Comparison of ENCODE assay signal across 8 cellular contexts in genomic region chr2:85537600-85538506, GRCh38. TPM values are rescaled to one million over a fixed set of nuclear protein-coding genes. Genes with fewer than 3 reads are reported as not detected.
DNase-seq lines count a peak whose midpoint lies in the region; ATAC-seq and TF ChIP-seq lines count a peak whose summit lies in the region.

No MANE protein-coding gene starts in this region.

- DNase-seq in COLO668 (lab: John Stamatoyannopoulos, UW; ENCODE audit: unreplicated experiment) (peak; percentile 63), HK-2 (ENCODE audit: unreplicated experiment) (peak; percentile 63), Panc1 (ENCODE audit: low read depth, low spot score) (no peak), adipocyte (ENCODE audit: low read depth) (peak; percentile 54), heart left ventricle (peak; percentile 60 to 68 (median 64)), ovary (peak; percentile 58 to 74 (median 66))

- 4 to 8% (median 5%) methylated on average over 34 to 35 of the region's 35 CpGs for WGBS in heart left ventricle, 4 donors
- WGBS in ovary, 3 donors = 1 to 2% (median 1%) methylated on average over 34 to 35 of the region's 35 CpGs

- CTCF ChIA-PET in Panc1 (lab: Charles Lee) = interaction anchor here (0.5 to 2.3 kb wide), 2 partner anchors 118 to 234 kb away, joined by 3 to 11 read pairs; no protein-coding TSS in a partner anchor

- TF ChIP-seq CTCF in Panc1 (IDR thresholded peaks at IDR 0.05) = no peak
- TF ChIP-seq CTCF in heart left ventricle (IDR thresholded peaks at IDR 0.05) = peak in 2 of 12 donors; percentile 5 to 25
- no peak for TF ChIP-seq CTCF in ovary (IDR thresholded peaks at IDR 0.05)

- peak overlapping the region; percentile 99 to 100 for H3K4me3 ChIP-seq in Panc1 (ENCODE audit: low read depth in 2 of 2, low read length in 2 of 2)
- H3K4me3 ChIP-seq in adipocyte (ENCODE audit: low read length) = peak overlapping the region; percentile 98
- H3K4me3 ChIP-seq in heart left ventricle = peak overlapping the region; percentile 59 to 98 (median 90)
- peak overlapping the region; percentile 68 for H3K4me3 ChIP-seq in ovary

- POLR2A ChIA-PET in Panc1 (lab: Charles Lee) = interaction anchor here (0.6 to 3.0 kb wide), 9 partner anchors 14 to 118 kb away, joined by 3 to 16 read pairs (median 4); partner anchors contain the start of gene SH2D6

- peak overlapping the region; percentile 99 for H3K9ac ChIP-seq in adipocyte (ENCODE audit: low read length)

- H3K4me1 ChIP-seq in Panc1 (ENCODE audit: control insufficient read depth, insufficient read depth, low read length) = peaks cover 47% of the 10 kb centered on the region
- peaks cover 36% of the 10 kb centered on the region for H3K4me1 ChIP-seq in adipocyte (ENCODE audit: control insufficient read depth, insufficient read depth, low read length)
- peaks cover 0 to 46% (median 34%) of the 10 kb centered on the region in 12 donors for H3K4me1 ChIP-seq in heart left ventricle
- H3K4me1 ChIP-seq in ovary (ENCODE audit: insufficient read depth) = peaks cover 4% of the 10 kb centered on the region

- intact Hi-C loops in Panc1 (cut with micrococcal nuclease; ENCODE audit: unreplicated experiment) = loop anchor here (2.0 kb wide), 1 partner anchor 117 kb away; no protein-coding TSS in a partner anchor
- intact Hi-C loops in heart left ventricle (cut with DNase I) = loop anchor here in 8 of 10 donors (1.0 to 5.0 kb wide), 7 partner anchors 23 to 101 kb away; partner anchors contain the start of gene GGCX (in 1 of the 8)
- intact Hi-C loops in ovary (cut with DNase I) = loop anchor here in 2 of 4 donors (2.0 to 5.0 kb wide), 2 partner anchors 101 to 117 kb away; no protein-coding TSS in a partner anchor

- TF ChIP-seq POLR2A in heart left ventricle (IDR thresholded peaks at IDR 0.05) (no peak), ovary (IDR thresholded peaks at IDR 0.05) (peak; percentile 30)

- H3K9me3 ChIP-seq in Panc1 (ENCODE audit: control insufficient read depth, insufficient read depth, low read depth, low read length) = no peaks in the 10 kb centered on the region
- H3K9me3 ChIP-seq in adipocyte (ENCODE audit: control insufficient read depth, low read length) = no peaks in the 10 kb centered on the region
- no peaks in the 10 kb centered on the region for H3K9me3 ChIP-seq in heart left ventricle
- no peaks in the 10 kb centered on the region for H3K9me3 ChIP-seq in ovary

- ATAC-seq in Panc1 (peak; percentile 8; the same call in 1 of the 2 replicates), heart left ventricle (peak; percentile 3 to 51 (median 23)), HG03521 (IDR thresholded peaks at IDR 0.05; ENCODE audit: unreplicated experiment) (no peak), HG02571 (IDR thresholded peaks at IDR 0.05; ENCODE audit: unreplicated experiment) (no peak)

- in situ Hi-C loops in Panc1 (cut with HindIII; ENCODE audit: low pct_unique_long_range_greater_than_20kb, low sequenced_read_pairs) = loop anchor here (25.0 kb wide), 1 partner anchor 126 kb away; the partner anchor contains the start of genes CAPG and SH2D6

- peak overlapping the region; percentile 100 for H3K27ac ChIP-seq in Panc1 (ENCODE audit: low read length)
- H3K27ac ChIP-seq in heart left ventricle = peak overlapping the region; percentile 94 to 100 (median 99)
- peak overlapping the region; percentile 97 to 98 for H3K27ac ChIP-seq in ovary

- peaks cover 32% of the 10 kb centered on the region for H3K36me3 ChIP-seq in Panc1 (ENCODE audit: control insufficient read depth, insufficient read depth, low read length)
- H3K36me3 ChIP-seq in adipocyte (ENCODE audit: control insufficient read depth, insufficient read depth, low read length, severe bottlenecking) = peaks cover 23% of the 10 kb centered on the region
- H3K36me3 ChIP-seq in heart left ventricle = peaks cover 4 to 28% (median 21%) of the 10 kb centered on the region in 9 donors
- no peaks in the 10 kb centered on the region for H3K36me3 ChIP-seq in ovary

- no peak for TF ChIP-seq EP300 in ovary (IDR thresholded peaks at IDR 0.05)

- BruUV-seq in Panc1 (replicated peaks; lab: Mats Ljungman, UMichigan) = TSS peak; percentile 85

- H3K27me3 ChIP-seq in Panc1 (ENCODE audit: control insufficient read depth, insufficient read depth, low read length) (no peaks in the 10 kb centered on the region), adipocyte (replicated peaks; ENCODE audit: control insufficient read depth, insufficient read depth, low read length) (no peaks in the 10 kb centered on the region), heart left ventricle (no peaks in the 10 kb centered on the region), ovary (no peaks in the 10 kb centered on the region)

RNA-seq across cellular contexts. Expression of gene MAT2A, which starts 1.1 kb away (rescaled TPM):
- total RNA-seq in Panc1 (2021; ENCODE audit: unreplicated experiment) = 547 TPM
- polyA plus RNA-seq in Panc1 (2012; ENCODE audit: insufficient read length) = 391 TPM
- 100 to 1,000 TPM in 7 of 9 donors, 10 to 100 TPM in 2; 66.0 to 218 (median 128) TPM for total RNA-seq in heart left ventricle
- polyA plus RNA-seq in heart left ventricle = 100 to 1,000 TPM in 1 of 2 donors, 10 to 100 TPM in 1; 72.3 to 131 TPM
- 100 to 1,000 TPM; 128 to 766 (median 228) TPM for total RNA-seq in ovary
- polyA plus RNA-seq in ovary = 100 to 1,000 TPM in 1 of 2 donors, 10 to 100 TPM in 1; 70.8 to 224 TPM

RNA-seq across cellular contexts. Expression of gene GGCX, which starts 23.4 kb away (rescaled TPM):
- total RNA-seq in Panc1 (2021; ENCODE audit: unreplicated experiment) = 64.1 TPM
- 44.9 TPM for polyA plus RNA-seq in Panc1 (2012; ENCODE audit: insufficient read length)
- total RNA-seq in heart left ventricle = 10 to 100 TPM; 13.2 to 30.7 (median 20.8) TPM
- polyA plus RNA-seq in heart left ventricle = 10 to 100 TPM; 12.6 to 28.7 TPM
- total RNA-seq in ovary = 10 to 100 TPM; 23.8 to 35.5 (median 33.9) TPM
- polyA plus RNA-seq in ovary = 10 to 100 TPM; 14.2 to 33.3 TPM

RNA-seq across cellular contexts. Expression of gene VAMP8, which starts 39.5 kb away (rescaled TPM):
- total RNA-seq in Panc1 (2021; ENCODE audit: unreplicated experiment) (93.2 TPM), heart left ventricle (100 to 1,000 TPM in 1 of 9 donors, 10 to 100 TPM in 4, 1 to 10 TPM in 4; 5.4 to 103 (median 10.1) TPM), ovary (10 to 100 TPM in 5 of 7 donors, 1 to 10 TPM in 2; 5.9 to 58.4 (median 14.0) TPM)
- polyA plus RNA-seq in Panc1 (2012; ENCODE audit: insufficient read length) = 113 TPM
- polyA plus RNA-seq in heart left ventricle (10 to 100 TPM; 13.8 to 21.7 TPM), ovary (10 to 100 TPM; 25.5 to 54.3 TPM)

RNA-seq across cellular contexts. Expression of gene VAMP5, which starts 46.4 kb away (rescaled TPM):
- total RNA-seq in Panc1 (2021; ENCODE audit: unreplicated experiment) (21.3 TPM), heart left ventricle (100 to 1,000 TPM in 1 of 9 donors, 10 to 100 TPM in 8; 21.0 to 186 (median 36.6) TPM), ovary (10 to 100 TPM; 25.6 to 59.1 (median 48.5) TPM)
- 47.7 TPM for polyA plus RNA-seq in Panc1 (2012; ENCODE audit: insufficient read length)
- polyA plus RNA-seq in heart left ventricle (10 to 100 TPM; 65.4 to 81.9 TPM), ovary (10 to 100 TPM; 35.7 to 99.5 TPM)

RNA-seq across cellular contexts. Expression of gene RNF181, which starts 57.7 kb away (rescaled TPM):
- total RNA-seq in Panc1 (2021; ENCODE audit: unreplicated experiment) (156 TPM), heart left ventricle (100 to 1,000 TPM in 4 of 9 donors, 10 to 100 TPM in 5; 77.7 to 208 (median 92.0) TPM), ovary (100 to 1,000 TPM in 1 of 7 donors, 10 to 100 TPM in 6; 61.1 to 108 (median 93.3) TPM)
- polyA plus RNA-seq in Panc1 (2012; ENCODE audit: insufficient read length) = 365 TPM
- polyA plus RNA-seq in heart left ventricle (100 to 1,000 TPM; 165 to 235 TPM), ovary (100 to 1,000 TPM; 123 to 148 TPM)

Comparison
In these comparisons a context has a peak if more than half of its experiments do, and no peak if none do; other contexts are left out.
1. ATAC-seq: peak in Panc1 (single experiment) and heart left ventricle (4 of 4); none in HG03521 (single experiment) and HG02571 (single experiment).
2. Peak in every context shown above with its lines, with median percentiles within 50 percentile points of each other: H3K27ac ChIP-seq and H3K4me3 ChIP-seq.